ENCODE assay signal across 16 cellular contexts in genomic region chr11:61766353-61766841, GRCh38. TPM values are rescaled to one million over a fixed set of nuclear protein-coding genes. Genes with fewer than 3 reads are reported as not detected.
DNase-seq lines count a peak whose midpoint lies in the region; ATAC-seq and TF ChIP-seq lines count a peak whose summit lies in the region.
"Had no signal": no experiment of that assay in that cellular context is flagged by ENCODE, and none has a peak within 500 bp of the region (broad histone marks: within the 10 kb centered on the region; RNA-seq: fewer than 3 reads in every experiment).

No MANE protein-coding gene starts in this region.

- no peaks in the 10 kb centered on the region for H3K27me3 ChIP-seq in AG04450 (ENCODE audit: control insufficient read depth, insufficient read depth, low read length)
- no peaks in the 10 kb centered on the region for H3K27me3 ChIP-seq in Panc1 (ENCODE audit: control insufficient read depth, insufficient read depth, low read length)
- peaks cover 3% of the 10 kb centered on the region for H3K27me3 ChIP-seq in fibroblast of lung (ENCODE audit: control insufficient read depth, insufficient read depth, low read length)
- H3K27me3 ChIP-seq in PC-3 (ENCODE audit: low read length) = no peaks in the 10 kb centered on the region

- H3F3A ChIP-seq in PC-3 (ENCODE audit: low read length, unreplicated experiment) = no peaks in the 10 kb centered on the region

- H3K9me3 Mint-ChIP-seq in mesothelial cell of epicardium = no peaks in the 10 kb centered on the region
- no peaks in the 10 kb centered on the region for H3K9me3 Mint-ChIP-seq in activated naive CD4-positive, alpha-beta T cell treated with anti-CD3 and anti-CD28 coated beads for 36 hours
- H3K9me3 Mint-ChIP-seq: activated naive CD4-positive, alpha-beta T cell treated with anti-CD3 and anti-CD28 coated beads, Interleukin-2, amount 50 U/mL, for 72 hours; central memory CD8-positive, alpha-beta T cell had no signal

- no peaks in the 10 kb centered on the region for H3K9me2 ChIP-seq in PC-3 (replicated peaks; ENCODE audit: low read length)

- DNase-seq in AG04450 (ENCODE audit: low read depth, low spot score) (peak; percentile 69), Panc1 (ENCODE audit: low read depth, low spot score) (no peak), fibroblast of lung (ENCODE audit: low read depth in 2 of 2) (peak; percentile 56 to 59), mesothelial cell of epicardium (ENCODE audit: low spot score in 2 of 2, unreplicated experiment in 2 of 2) (no peak), head of caudate nucleus (no peak), PC-3 (no peak), amniotic stem cell (lab: John Stamatoyannopoulos, UW) (no peak)
- DNase-seq in activated naive CD4-positive, alpha-beta T cell treated with anti-CD3 and anti-CD28 coated beads for 36 hours = no peak
- DNase-seq: activated CD4-positive, alpha-beta T cell treated with anti-CD3 and anti-CD28 coated beads for 1 hour; gastrocnemius medialis; NCI-H2029; NCI-H526; T-helper 17 cell had no signal

- peak overlapping the region; percentile 96 for H3K27ac Mint-ChIP-seq in mesothelial cell of epicardium
- H3K27ac Mint-ChIP-seq in activated naive CD4-positive, alpha-beta T cell treated with anti-CD3 and anti-CD28 coated beads for 36 hours = no peak overlapping the region

- no peak overlapping the region for H2AFZ ChIP-seq in fibroblast of lung (ENCODE audit: low read length)
- no peak overlapping the region for H2AFZ ChIP-seq in PC-3 (ENCODE audit: low read length)

- H3K27me3 Mint-ChIP-seq in mesothelial cell of epicardium (ENCODE audit: low read depth) = no peaks in the 10 kb centered on the region
- H3K27me3 Mint-ChIP-seq in activated naive CD4-positive, alpha-beta T cell treated with anti-CD3 and anti-CD28 coated beads for 36 hours (ENCODE audit: low read depth) = no peaks in the 10 kb centered on the region
- H3K27me3 Mint-ChIP-seq: T-helper 17 cell had no signal

- no peak for TF ChIP-seq CTCF in AG04450 (IDR thresholded peaks at IDR 0.05; ENCODE audit: low read depth, low read length)
- TF ChIP-seq CTCF in Panc1 (IDR thresholded peaks at IDR 0.05) = no peak
- TF ChIP-seq CTCF in fibroblast of lung (conservative IDR thresholded peaks at IDR 0.05 in 1 of 2, IDR thresholded peaks at IDR 0.05 in 1 of 2; ENCODE audit: low read depth in 1 of 2, low read length in 2 of 2) = no peak
- TF ChIP-seq CTCF in mesothelial cell of epicardium (IDR thresholded peaks at IDR 0.05; ENCODE audit: unreplicated experiment) = no peak
- TF ChIP-seq CTCF in PC-3 (conservative IDR thresholded peaks at IDR 0.05; ENCODE audit: low read depth, low read length) = no peak

- H3K4me3 Mint-ChIP-seq in mesothelial cell of epicardium = no peak overlapping the region
- H3K4me3 Mint-ChIP-seq in activated naive CD4-positive, alpha-beta T cell treated with anti-CD3 and anti-CD28 coated beads for 36 hours = no peak overlapping the region
- H3K4me3 Mint-ChIP-seq: central memory CD8-positive, alpha-beta T cell; T-helper 17 cell had no signal

- H3K4me2 ChIP-seq in fibroblast of lung (ENCODE audit: extremely low read depth, insufficient read depth, low read length) = no peak overlapping the region
- no peak overlapping the region for H3K4me2 ChIP-seq in PC-3 (ENCODE audit: low read length)

- H3K79me2 ChIP-seq in fibroblast of lung (ENCODE audit: control insufficient read depth, insufficient read depth, low read length) (no peaks in the 10 kb centered on the region), PC-3 (ENCODE audit: low read length) (no peaks in the 10 kb centered on the region)

- in situ Hi-C loops in Panc1 (cut with HindIII; ENCODE audit: low pct_unique_long_range_greater_than_20kb, low sequenced_read_pairs) = no loop called here

- no TSS peak for BruUV-seq in Panc1 (replicated peaks; lab: Mats Ljungman, UMichigan)
- no TSS peak for BruUV-seq in PC-3 (replicated peaks; lab: Mats Ljungman, UMichigan)

- H3K36me3 Mint-ChIP-seq in mesothelial cell of epicardium = no peaks in the 10 kb centered on the region
- no peaks in the 10 kb centered on the region for H3K36me3 Mint-ChIP-seq in activated naive CD4-positive, alpha-beta T cell treated with anti-CD3 and anti-CD28 coated beads for 36 hours (ENCODE audit: low read depth)
- H3K36me3 Mint-ChIP-seq: activated naive CD4-positive, alpha-beta T cell treated with anti-CD3 and anti-CD28 coated beads, Interleukin-2, amount 50 U/mL, for 72 hours had no signal

- H3K36me3 ChIP-seq in Panc1 (ENCODE audit: control insufficient read depth, insufficient read depth, low read length) (no peaks in the 10 kb centered on the region), fibroblast of lung (ENCODE audit: control insufficient read depth, insufficient read depth, low read length) (no peaks in the 10 kb centered on the region), PC-3 (ENCODE audit: low read depth, low read length) (no peaks in the 10 kb centered on the region)
- H3K36me3 ChIP-seq: gastrocnemius medialis, prostate gland had no signal

- H3K9ac ChIP-seq in fibroblast of lung (ENCODE audit: insufficient read depth, low read length) (no peak overlapping the region), PC-3 (ENCODE audit: low read length) (no peak overlapping the region)

- H3K9me3 ChIP-seq in AG04450 (ENCODE audit: control insufficient read depth, insufficient read depth, low read length) (no peaks in the 10 kb centered on the region; the same call in 1 of the 2 replicates), Panc1 (ENCODE audit: control insufficient read depth, insufficient read depth, low read depth, low read length) (no peaks in the 10 kb centered on the region), fibroblast of lung (ENCODE audit: control insufficient read depth, insufficient read depth, low read depth, low read length) (no peaks in the 10 kb centered on the region), PC-3 (ENCODE audit: low read length) (no peaks in the 10 kb centered on the region)
- H3K9me3 ChIP-seq: gastrocnemius medialis, prostate gland had no signal

- H3K4me3 ChIP-seq in AG04450 (ENCODE audit: low read depth, low read length) (no peak overlapping the region), Panc1 (ENCODE audit: low read depth in 2 of 2, low read length in 2 of 2) (no peak overlapping the region), fibroblast of lung (replicated peaks in 1 of 4; ENCODE audit: control extremely low read depth in 1 of 4, insufficient read depth in 1 of 4, low read depth in 3 of 4, low read length in 4 of 4) (no peak overlapping the region), PC-3 (ENCODE audit: low read length) (no peak overlapping the region)
- H3K4me3 ChIP-seq: gastrocnemius medialis, prostate gland had no signal

- intact Hi-C loops in Panc1 (cut with micrococcal nuclease; ENCODE audit: unreplicated experiment) (no loop called here), head of caudate nucleus (cut with DNase I) (no loop called here), PC-3 (cut with micrococcal nuclease) (no loop called here)
- intact Hi-C loops in activated naive CD4-positive, alpha-beta T cell treated with anti-CD3 and anti-CD28 coated beads for 36 hours (cut with micrococcal nuclease) = no loop called here

- H3K4me1 ChIP-seq in Panc1 (ENCODE audit: control insufficient read depth, insufficient read depth, low read length) (peaks cover 7% of the 10 kb centered on the region), fibroblast of lung (ENCODE audit: control insufficient read depth, extremely low read depth, insufficient read depth, low read length) (no peaks in the 10 kb centered on the region), PC-3 (ENCODE audit: insufficient read depth, low read length) (no peaks in the 10 kb centered on the region)
- H3K4me1 ChIP-seq: gastrocnemius medialis, prostate gland had no signal

- CTCF ChIA-PET in AG04450 (lab: Charles Lee) = interaction anchor here (1.2 to 1.5 kb wide), 2 partner anchors 13 to 19 kb away, joined by 3 to 7 read pairs; no protein-coding TSS in a partner anchor
- CTCF ChIA-PET in Panc1 (lab: Charles Lee) = interaction anchor here (0.7 kb wide), 1 partner anchor 9 kb away, joined by 3 read pairs; no protein-coding TSS in a partner anchor
- CTCF ChIA-PET in PC-3 (lab: Charles Lee) = no interaction called here
- CTCF ChIA-PET in activated naive CD4-positive, alpha-beta T cell treated with anti-CD3 and anti-CD28 coated beads for 36 hours (lab: Charles Lee) = no interaction called here

- 0 out of 2 replicates have a peak, but pooled peaks have one; percentile 25 for ATAC-seq in Panc1
- no peak; the same call in 1 of the 2 replicates for ATAC-seq in PC-3
- ATAC-seq: activated naive CD4-positive, alpha-beta T cell treated with anti-CD3 and anti-CD28 coated beads, Interleukin-2, amount 50 U/mL, for 72 hours; gastrocnemius medialis; T-helper 17 cell had no signal

- no peaks in the 10 kb centered on the region for H4K20me1 ChIP-seq in fibroblast of lung (ENCODE audit: control insufficient read depth, extremely low read depth, insufficient read depth, low read length)
- H4K20me1 ChIP-seq in PC-3 (ENCODE audit: low read length) = no peaks in the 10 kb centered on the region

- peaks cover 80% of the 10 kb centered on the region for H3K4me1 Mint-ChIP-seq in mesothelial cell of epicardium
- H3K4me1 Mint-ChIP-seq in activated naive CD4-positive, alpha-beta T cell treated with anti-CD3 and anti-CD28 coated beads for 36 hours (ENCODE audit: low read depth) = no peaks in the 10 kb centered on the region
- H3K4me1 Mint-ChIP-seq: central memory CD8-positive, alpha-beta T cell had no signal

- H3K27ac ChIP-seq in AG04450 (ENCODE audit: low read depth, low read length) (peak overlapping the region; percentile 83), Panc1 (ENCODE audit: low read length) (no peak overlapping the region; the same call in 1 of the 2 replicates), fibroblast of lung (ENCODE audit: insufficient read depth, low read length) (no peak overlapping the region), PC-3 (ENCODE audit: low read length) (no peak overlapping the region)
- H3K27ac ChIP-seq: gastrocnemius medialis, prostate gland had no signal

- POLR2A ChIA-PET in AG04450 (lab: Yijun Ruan, JAX) = interaction anchor here (0.7 kb wide), 1 partner anchor 34 kb away, joined by 3 read pairs; no protein-coding TSS in a partner anchor
- POLR2A ChIA-PET in Panc1 (lab: Charles Lee) = no interaction called here
- POLR2A ChIA-PET in PC-3 (lab: Charles Lee; ENCODE audit: unreplicated experiment) = interaction anchor here (0.6 kb wide), 1 partner anchor 26 kb away, joined by 3 read pairs; no protein-coding TSS in a partner anchor

RNA-seq across cellular contexts. Expression of gene MYRF, which starts 14.0 kb away (rescaled TPM):
- 2.7 and 4.2 TPM in 2 replicates for polyA plus RNA-seq in AG04450 (2011; rRNA removed)
- 4.1 and 5.0 TPM in 2 replicates for polyA minus RNA-seq in AG04450 (2011; rRNA and poly(A)+ RNA removed)
- total RNA-seq in Panc1 (2021; ENCODE audit: unreplicated experiment) = 2.8 TPM
- 3.7 TPM for polyA plus RNA-seq in Panc1 (2012; ENCODE audit: insufficient read length)
- total RNA-seq in fibroblast of lung = under 0.01 and 0.17 TPM in 2 replicates
- 0.10 and 0.11 TPM in 2 replicates for polyA plus RNA-seq in fibroblast of lung
- polyA plus RNA-seq in fibroblast of lung (2012) = 0.27 and 0.28 TPM in 2 replicates
- polyA minus RNA-seq in fibroblast of lung (ENCODE audit: low replicate concordance) = 0.30 and 0.67 TPM in 2 replicates
- total RNA-seq in mesothelial cell of epicardium = 401 to 436 TPM (median 428 TPM) in 3 replicates
- 5.1 and 7.0 TPM in 2 replicates for total RNA-seq in PC-3 (2014; rRNA removed)
- total RNA-seq in activated naive CD4-positive, alpha-beta T cell treated with anti-CD3 and anti-CD28 coated beads for 36 hours = under 1 TPM; 0.27 to 0.48 TPM

RNA-seq across cellular contexts. Expression of gene TMEM258, which starts 26.0 kb away (rescaled TPM):
- 300 and 356 TPM in 2 replicates for polyA plus RNA-seq in AG04450 (2011; rRNA removed)
- 111 and 128 TPM in 2 replicates for polyA minus RNA-seq in AG04450 (2011; rRNA and poly(A)+ RNA removed)
- total RNA-seq in Panc1 (2021; ENCODE audit: unreplicated experiment) = 139 TPM
- polyA plus RNA-seq in Panc1 (2012; ENCODE audit: insufficient read length) = 283 TPM
- 118 and 173 TPM in 2 replicates for total RNA-seq in fibroblast of lung
- 245 and 281 TPM in 2 replicates for polyA plus RNA-seq in fibroblast of lung
- 362 and 389 TPM in 2 replicates for polyA plus RNA-seq in fibroblast of lung (2012)
- polyA minus RNA-seq in fibroblast of lung (ENCODE audit: low replicate concordance) = 139 and 220 TPM in 2 replicates
- 139 to 154 TPM (median 148 TPM) in 3 replicates for total RNA-seq in mesothelial cell of epicardium
- total RNA-seq in PC-3 (2014; rRNA removed) = 79.2 and 110 TPM in 2 replicates
- total RNA-seq in activated naive CD4-positive, alpha-beta T cell treated with anti-CD3 and anti-CD28 coated beads for 36 hours = 100 to 1,000 TPM; 166 to 167 TPM

RNA-seq across cellular contexts. Expression of gene FEN1, which starts 26.3 kb away (rescaled TPM):
- 7.1 and 8.4 TPM in 2 replicates for polyA plus RNA-seq in AG04450 (2011; rRNA removed)
- 8.6 and 10.3 TPM in 2 replicates for polyA minus RNA-seq in AG04450 (2011; rRNA and poly(A)+ RNA removed)
- 67.6 TPM for total RNA-seq in Panc1 (2021; ENCODE audit: unreplicated experiment)
- 54.6 TPM for polyA plus RNA-seq in Panc1 (2012; ENCODE audit: insufficient read length)
- total RNA-seq in fibroblast of lung = 3.6 and 3.8 TPM in 2 replicates
- polyA plus RNA-seq in fibroblast of lung = 14.0 and 35.1 TPM in 2 replicates
- 20.7 and 47.1 TPM in 2 replicates for polyA plus RNA-seq in fibroblast of lung (2012)
- 33.2 and 49.1 TPM in 2 replicates for polyA minus RNA-seq in fibroblast of lung (ENCODE audit: low replicate concordance)
- total RNA-seq in mesothelial cell of epicardium = 19.5 to 20.9 TPM (median 20.3 TPM) in 3 replicates
- 132 and 137 TPM in 2 replicates for total RNA-seq in PC-3 (2014; rRNA removed)
- 10 to 100 TPM; 74.7 to 75.9 TPM for total RNA-seq in activated naive CD4-positive, alpha-beta T cell treated with anti-CD3 and anti-CD28 coated beads for 36 hours

RNA-seq across cellular contexts. Expression of gene FADS1, which starts 50.4 kb away (rescaled TPM):
- 50.4 and 52.4 TPM in 2 replicates for polyA plus RNA-seq in AG04450 (2011; rRNA removed)
- 70.4 and 97.0 TPM in 2 replicates for polyA minus RNA-seq in AG04450 (2011; rRNA and poly(A)+ RNA removed)
- total RNA-seq in Panc1 (2021; ENCODE audit: unreplicated experiment) = 186 TPM
- polyA plus RNA-seq in Panc1 (2012; ENCODE audit: insufficient read length) = 219 TPM
- 151 and 208 TPM in 2 replicates for total RNA-seq in fibroblast of lung
- 109 and 173 TPM in 2 replicates for polyA plus RNA-seq in fibroblast of lung
- polyA plus RNA-seq in fibroblast of lung (2012) = 68.7 and 126 TPM in 2 replicates
- polyA minus RNA-seq in fibroblast of lung (ENCODE audit: low replicate concordance) = 140 and 162 TPM in 2 replicates
- total RNA-seq in mesothelial cell of epicardium = 108 to 115 TPM (median 108 TPM) in 3 replicates
- 79.4 and 84.4 TPM in 2 replicates for total RNA-seq in PC-3 (2014; rRNA removed)
- total RNA-seq in activated naive CD4-positive, alpha-beta T cell treated with anti-CD3 and anti-CD28 coated beads for 36 hours = 10 to 100 TPM; 12.1 to 12.8 TPM

Comparison
In these comparisons a context has a peak if more than half of its experiments do, and no peak if none do; other contexts are left out.
1. DNase-seq: peak in AG04450 (single experiment) and fibroblast of lung (2 of 2); none in Panc1 (single experiment), mesothelial cell of epicardium (0 of 2), head of caudate nucleus (0 of 42), PC-3 (single experiment), activated naive CD4-positive, alpha-beta T cell treated with anti-CD3 and anti-CD28 coated beads for 36 hours (single experiment) and amniotic stem cell (single experiment).
2. RNA of gene MYRF, which starts 14.0 kb away (total RNA-seq): 401 to 436 TPM in mesothelial cell of epicardium; 5.1 to 7.0 TPM in PC-3, 2.8 TPM in Panc1 (single experiment), 0.27 to 0.48 TPM in activated naive CD4-positive, alpha-beta T cell treated with anti-CD3 and anti-CD28 coated beads for 36 hours and under 0.01 to 0.17 TPM in fibroblast of lung; every median in the first group is over 10 times any median in the second.
3. CTCF ChIA-PET loops: an anchor here in AG04450 (1.2 to 1.5 kb wide) and Panc1 (0.7 kb wide); none called in PC-3 and activated naive CD4-positive, alpha-beta T cell treated with anti-CD3 and anti-CD28 coated beads for 36 hours.